ENCODE assay signal across 7 cellular contexts in the genomic region with DNA sequence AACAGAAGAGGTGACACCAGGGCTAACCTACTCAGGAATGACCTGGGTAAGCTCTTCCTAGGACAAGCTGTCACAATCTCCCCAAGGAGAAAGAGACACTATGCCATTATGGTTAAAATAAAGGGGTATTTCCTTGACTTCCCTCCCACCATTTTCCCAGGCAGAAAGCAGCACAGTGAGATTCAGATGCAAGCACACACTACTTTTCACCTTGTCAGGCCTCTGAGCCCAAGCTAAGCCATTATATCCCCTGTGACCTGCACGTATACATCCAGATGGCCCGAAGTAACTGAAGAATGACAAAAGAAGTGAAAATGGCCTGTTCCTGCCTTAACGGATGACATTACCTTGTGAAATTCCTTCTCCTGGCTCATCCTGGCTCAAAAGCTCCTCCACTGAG. TPM values are rescaled to one million over a fixed set of nuclear protein-coding genes. Genes with fewer than 3 reads are reported as not detected.
DNase-seq lines count a peak whose midpoint lies in the region; ATAC-seq, FAIRE-seq and TF ChIP-seq lines count a peak whose summit lies in the region.
"Not testable (repeated sequence)": the region's sequence is repeated elsewhere in the genome, so short reads cannot be mapped to it uniquely, and the experiment has no call there.

No MANE protein-coding gene starts in this region.

- not testable (repeated sequence) for FAIRE-seq in A549 (lab: Jason Lieb, UNC)

- H3K9me1 ChIP-seq in IMR-90 (ENCODE audit: insufficient read depth, low read length), result not testable (repeated sequence)

- not testable (repeated sequence) for H4K91ac ChIP-seq in IMR-90 (ENCODE audit: insufficient read depth, low read depth, low read length)

- ATAC-seq in A549; HCT116; IMR-90 (ENCODE audit: low read depth); body of pancreas: not testable (repeated sequence)

- not testable (repeated sequence) for H3K79me1 ChIP-seq in IMR-90 (ENCODE audit: low read depth in 1 of 2, low read length in 2 of 2); mesendoderm (ENCODE audit: low read length)

- H3K9me3 ChIP-seq in A549; HCT116 (ENCODE audit: control insufficient read depth in 1 of 2, insufficient read depth in 1 of 2, low read depth in 1 of 2, low read length in 2 of 2); IMR-90 (ENCODE audit: control insufficient read depth, insufficient read depth, low read length); adipocyte (ENCODE audit: control insufficient read depth, low read length); body of pancreas; tibial artery: not testable (repeated sequence)

- POLR2A ChIA-PET in A549 (lab: Yijun Ruan, JAX); HCT116 (lab: Charles Lee); IMR-90 (lab: Charles Lee; ENCODE audit: unreplicated experiment): not testable (repeated sequence)

- H4K5ac ChIP-seq in IMR-90 (ENCODE audit: low read depth, low read length); mesendoderm (ENCODE audit: low read length): not testable (repeated sequence)

- H2BK120ac ChIP-seq in IMR-90 (ENCODE audit: low read depth, low read length); mesendoderm (ENCODE audit: low read depth, low read length): not testable (repeated sequence)

- not testable (repeated sequence) for H3K56ac ChIP-seq in IMR-90 (ENCODE audit: extremely low read depth, insufficient read depth, low read length); mesendoderm (ENCODE audit: low read length)

- H3K4me1 ChIP-seq in A549 (peaks cover 46% of the 10 kb centered on the region), HCT116 (ENCODE audit: control insufficient read depth in 1 of 2, insufficient read depth in 2 of 2, low read length in 2 of 2) (peaks cover 7 to 28% of the 10 kb centered on the region in 2 experiments; a peak in 3 of 4 replicates), IMR-90 (ENCODE audit: control insufficient read depth, insufficient read depth, low read length) (peaks cover 13% of the 10 kb centered on the region), adipocyte (ENCODE audit: control insufficient read depth, insufficient read depth, low read length) (peaks cover 50% of the 10 kb centered on the region), body of pancreas (peaks cover 21% of the 10 kb centered on the region), tibial artery (peaks cover 7 to 49% (median 45%) of the 10 kb centered on the region in 4 donors)
- H3K4me1 ChIP-seq in mesendoderm (ENCODE audit: control insufficient read depth, low read depth, low read length), result not testable (repeated sequence)

- not testable (repeated sequence) for H3K18ac ChIP-seq in IMR-90 (ENCODE audit: low read depth, low read length); mesendoderm (ENCODE audit: low read length)

- H2AK5ac ChIP-seq in IMR-90 (ENCODE audit: low read depth, low read length), result peak overlapping the region; percentile 4; the same call in 1 of the 2 replicates
- H2AK5ac ChIP-seq in mesendoderm (ENCODE audit: low read length), result not testable (repeated sequence)

- H2AFZ ChIP-seq in HCT116 (ENCODE audit: low read depth, low read length, poor library complexity, severe bottlenecking), result peak overlapping the region; percentile 32
- not testable (repeated sequence) for H2AFZ ChIP-seq in IMR-90 (replicated peaks; ENCODE audit: low read length, poor library complexity)

- H3K79me2 ChIP-seq in HCT116 (ENCODE audit: insufficient read depth, low read length); mesendoderm (ENCODE audit: control insufficient read depth, insufficient read depth, low read length): not testable (repeated sequence)

- not testable (repeated sequence) for H4K8ac ChIP-seq in IMR-90 (ENCODE audit: low read depth in 2 of 2, low read length in 2 of 2); mesendoderm (ENCODE audit: low read depth, low read length)

- not testable (repeated sequence) for H2AK9ac ChIP-seq in IMR-90 (replicated peaks; ENCODE audit: low read depth, low read length, poor library complexity)

- H2BK20ac ChIP-seq in IMR-90 (ENCODE audit: low read depth, low read length), result 0 out of 2 replicates have a peak overlapping the region, but pooled peaks have one; percentile 1

- H3K4ac ChIP-seq in IMR-90 (ENCODE audit: low read depth, low read length); mesendoderm (ENCODE audit: low read depth, low read length): not testable (repeated sequence)

- DNase-seq in A549 (ENCODE audit: low read depth in 1 of 2, low spot score in 1 of 2); HCT116 (ENCODE audit: low read depth, low spot score); IMR-90; adipocyte (ENCODE audit: low read depth); body of pancreas; tibial artery: not testable (repeated sequence)
- peak; percentile 40 for DNase-seq in mesendoderm

- H3K36me3 ChIP-seq in HCT116 (ENCODE audit: control insufficient read depth in 1 of 2, insufficient read depth in 2 of 2, low read length in 2 of 2); IMR-90 (ENCODE audit: control insufficient read depth, insufficient read depth, low read length); adipocyte (ENCODE audit: control insufficient read depth, insufficient read depth, low read length, severe bottlenecking); body of pancreas (replicated peaks in 1 of 2; ENCODE audit: insufficient read depth in 1 of 2, low read depth in 2 of 2); mesendoderm (ENCODE audit: control insufficient read depth, insufficient read depth, low read length); tibial artery: not testable (repeated sequence)

- RAD21 ChIA-PET in HCT116 (lab: Charles Lee; ENCODE audit: low non-redundant PET in 1 of 2, low total read pairs in 2 of 2, uncharacterized antibody in 2 of 2, unreplicated experiment in 2 of 2), result not testable (repeated sequence)

- CTCF ChIA-PET in A549 (lab: Yijun Ruan, JAX), result interaction anchor here (0.7 to 1.0 kb wide), 2 partner anchors 13 to 31 kb away, joined by 3 read pairs; no protein-coding TSS in a partner anchor
- CTCF ChIA-PET in HCT116 (lab: Charles Lee); IMR-90 (lab: Yijun Ruan, JAX): not testable (repeated sequence)

- not testable (repeated sequence) for H3K14ac ChIP-seq in IMR-90 (replicated peaks; ENCODE audit: low read depth, low read length)

- TF ChIP-seq POLR2A in A549 (IDR thresholded peaks at IDR 0.05; ENCODE audit: low read length); HCT116 (IDR thresholded peaks at IDR 0.05; ENCODE audit: borderline replicate concordance, extremely low read depth, insufficient read depth, insufficient read length); IMR-90 (IDR thresholded peaks at IDR 0.05; ENCODE audit: low read depth, low read length); body of pancreas (IDR thresholded peaks at IDR 0.05): not testable (repeated sequence)

- not testable (repeated sequence) for H4K20me1 ChIP-seq in HCT116 (ENCODE audit: insufficient read depth); IMR-90 (ENCODE audit: insufficient read depth, low read length)

- H3K9ac ChIP-seq in HCT116 (ENCODE audit: low read length); IMR-90 (ENCODE audit: low read depth, low read length); mesendoderm (ENCODE audit: low read length): not testable (repeated sequence)
- peak overlapping the region; percentile 33 for H3K9ac ChIP-seq in adipocyte (ENCODE audit: low read length)

- H3K9me2 ChIP-seq in HCT116 (ENCODE audit: insufficient read depth), result not testable (repeated sequence)

- H3K27me3 ChIP-seq in HCT116 (ENCODE audit: insufficient read depth, low read length); IMR-90 (ENCODE audit: control insufficient read depth, insufficient read depth, low read length); adipocyte (replicated peaks; ENCODE audit: control insufficient read depth, insufficient read depth, low read length); body of pancreas; mesendoderm (ENCODE audit: insufficient read depth, low read length, poor library complexity); tibial artery: not testable (repeated sequence)

- not testable (repeated sequence) for BruUV-seq in HCT116 (replicated peaks; lab: Mats Ljungman, UMichigan); IMR-90 (replicated peaks; lab: Mats Ljungman, UMichigan)

- not testable (repeated sequence) for TF ChIP-seq EP300 in A549 (IDR thresholded peaks at IDR 0.05)

- intact Hi-C loops in HCT116 (cut with micrococcal nuclease); IMR-90 (cut with micrococcal nuclease); body of pancreas (cut with DNase I); tibial artery (cut with DNase I; ENCODE audit: low total_unique reads): not testable (repeated sequence)

- H3K4me3 ChIP-seq in A549; HCT116 (replicated peaks in 1 of 2; ENCODE audit: low read depth in 1 of 2, low read length in 2 of 2); IMR-90 (ENCODE audit: insufficient read depth, low read depth, low read length); adipocyte (ENCODE audit: low read length); body of pancreas; mesendoderm (ENCODE audit: low read length); tibial artery: not testable (repeated sequence)

- 97% methylated on average over 3 of the region's 3 CpGs for WGBS in A549 (ENCODE audit: missing lambda C conversion rate)
- WGBS in IMR-90 (ENCODE audit: extremely low coverage in 2 of 2, insufficient read length in 1 of 2), 2 experiments, result 100% methylated on average over 1 of the region's 3 CpGs; no CpG with 5 or more reads in 1 of the 2 experiments
- WGBS in body of pancreas, 2 donors, result 94 to 95% methylated on average over 3 of the region's 3 CpGs
- no CpG with 5 or more reads among the region's 3 CpGs for WGBS in mesendoderm (ENCODE audit: extremely low coverage, insufficient coverage, low lambda C conversion rate)

- not testable (repeated sequence) for TF ChIP-seq RAD21 in A549 (conservative IDR thresholded peaks at IDR 0.05 in 1 of 2, IDR thresholded peaks at IDR 0.05 in 1 of 2); HCT116 (IDR thresholded peaks at IDR 0.05; ENCODE audit: low read depth); IMR-90 (IDR thresholded peaks at IDR 0.05; ENCODE audit: low read length)

- H3K4me2 ChIP-seq in A549; HCT116 (ENCODE audit: low read length); IMR-90 (ENCODE audit: low read depth, low read length); mesendoderm (ENCODE audit: low read length): not testable (repeated sequence)

- H3K23ac ChIP-seq in IMR-90 (ENCODE audit: low read depth, low read length); mesendoderm (ENCODE audit: low read length): not testable (repeated sequence)

- H2BK5ac ChIP-seq in IMR-90 (ENCODE audit: low read depth, low read length, poor library complexity, severe bottlenecking); mesendoderm (ENCODE audit: low read length): not testable (repeated sequence)

- in situ Hi-C loops in IMR-90 (cut with MboI; ENCODE audit: low sequenced_read_pairs), result not testable (repeated sequence)

- dilution Hi-C loops in IMR-90 (cut with HindIII; ENCODE audit: low sequenced_read_pairs, unreplicated experiment), result not testable (repeated sequence)

- TF ChIP-seq CTCF in A549 (IDR thresholded peaks at IDR 0.05); HCT116 (IDR thresholded peaks at IDR 0.05 in 2 of 3, conservative IDR thresholded peaks at IDR 0.05 in 1 of 3; ENCODE audit: borderline replicate concordance in 1 of 3, insufficient read depth in 1 of 3, low read depth in 2 of 3, low read length in 2 of 3); IMR-90 (conservative IDR thresholded peaks at IDR 0.05; ENCODE audit: low read depth, low read length); body of pancreas (IDR thresholded peaks at IDR 0.05); tibial artery (IDR thresholded peaks at IDR 0.05): not testable (repeated sequence)

- 0 out of 3 replicates have a peak overlapping the region, but pooled peaks have one; percentile 34 for H2BK15ac ChIP-seq in IMR-90 (ENCODE audit: low read depth, low read length)
- not testable (repeated sequence) for H2BK15ac ChIP-seq in mesendoderm (replicated peaks; ENCODE audit: low read depth)

- H3K27ac ChIP-seq in A549 (peak overlapping the region; percentile 33 to 85; a peak in 4 of 6 replicates), body of pancreas (peak overlapping the region in 3 of 4 donors; percentile 12 to 90 (median 27)), mesendoderm (ENCODE audit: low read depth, low read length) (peak overlapping the region; percentile 8), tibial artery (peak overlapping the region; percentile 87 to 90)
- not testable (repeated sequence) for H3K27ac ChIP-seq in HCT116 (ENCODE audit: low read depth, low read length); IMR-90 (ENCODE audit: insufficient read depth, low read length)

RNA-seq across cellular contexts. Expression of gene DUSP1, which starts 16.5 kb away (rescaled TPM):
- polyA plus RNA-seq in A549 (2011; rRNA removed), result 525 and 594 TPM in 2 replicates
- 540 and 757 TPM in 2 replicates for polyA plus RNA-seq in A549 (2012; cell fraction: cytosol; rRNA removed)
- 1,192 and 1,375 TPM in 2 replicates for polyA plus RNA-seq in A549 (2012; cell fraction: nucleus; rRNA removed)
- polyA plus RNA-seq in A549 (2017; fragmentation: RNase III; extraction: RNeasy Plus Mini Kit Qiagen cat#74134 plus additional on column Dnase treatment), result 191 to 207 TPM (median 203 TPM) in 3 replicates
- polyA minus RNA-seq in A549 (2011; rRNA and poly(A)+ RNA removed), result 620 and 630 TPM in 2 replicates
- 16.6 TPM for total RNA-seq in HCT116 (2021; ENCODE audit: unreplicated experiment)
- 55.8 and 144 TPM in 2 replicates for polyA plus RNA-seq in HCT116 (2012)
- 304 and 320 TPM in 2 replicates for total RNA-seq in IMR-90 (2012; rRNA removed)
- polyA plus RNA-seq in IMR-90 (2012; rRNA removed), result 467 and 674 TPM in 2 replicates
- 405 and 1,457 TPM in 2 replicates for polyA plus RNA-seq in IMR-90 (2012; cell fraction: cytosol; rRNA removed)
- 1,904 and 1,990 TPM in 2 replicates for polyA plus RNA-seq in IMR-90 (2012; cell fraction: nucleus; rRNA removed; ENCODE audit: low replicate concordance)
- total RNA-seq in body of pancreas, result 100 to 1,000 TPM; 248 to 808 TPM
- 13.6 TPM for polyA plus RNA-seq in mesendoderm (2013, experiment 1 of 2)
- polyA plus RNA-seq in mesendoderm (2013, experiment 2 of 2), result 14.0 TPM

RNA-seq across cellular contexts. Expression of gene ERGIC1, which starts 46.5 kb away (rescaled TPM):
- polyA plus RNA-seq in A549 (2011; rRNA removed), result 176 and 208 TPM in 2 replicates
- polyA plus RNA-seq in A549 (2012; cell fraction: cytosol; rRNA removed), result 184 and 254 TPM in 2 replicates
- 131 and 150 TPM in 2 replicates for polyA plus RNA-seq in A549 (2012; cell fraction: nucleus; rRNA removed)
- 289 to 322 TPM (median 304 TPM) in 3 replicates for polyA plus RNA-seq in A549 (2017; fragmentation: RNase III; extraction: RNeasy Plus Mini Kit Qiagen cat#74134 plus additional on column Dnase treatment)
- 418 and 510 TPM in 2 replicates for polyA minus RNA-seq in A549 (2011; rRNA and poly(A)+ RNA removed)
- total RNA-seq in HCT116 (2021; ENCODE audit: unreplicated experiment), result 73.3 TPM
- 85.5 and 90.7 TPM in 2 replicates for polyA plus RNA-seq in HCT116 (2012)
- total RNA-seq in IMR-90 (2012; rRNA removed), result 124 and 134 TPM in 2 replicates
- 185 and 192 TPM in 2 replicates for polyA plus RNA-seq in IMR-90 (2012; rRNA removed)
- 59.2 and 179 TPM in 2 replicates for polyA plus RNA-seq in IMR-90 (2012; cell fraction: cytosol; rRNA removed)
- 128 and 132 TPM in 2 replicates for polyA plus RNA-seq in IMR-90 (2012; cell fraction: nucleus; rRNA removed; ENCODE audit: low replicate concordance)
- 10 to 100 TPM; 46.5 to 93.1 TPM for total RNA-seq in body of pancreas
- 55.0 TPM for polyA plus RNA-seq in mesendoderm (2013, experiment 1 of 2)
- polyA plus RNA-seq in mesendoderm (2013, experiment 2 of 2), result 57.1 TPM

Comparison
In these comparisons a context has a peak if more than half of its experiments do, and no peak if none do; other contexts are left out.
1. RNA of gene DUSP1, which starts 16.5 kb away (total RNA-seq): 248 to 808 TPM in body of pancreas and 304 to 320 TPM in IMR-90; 16.6 TPM in HCT116 (single experiment); every median in the first group is over 10 times any median in the second.